ENCODE assay signal across 14 cellular contexts in genomic region chr15:98321916-98322315, GRCh38.
A peak's percentile ranks its signal among the peaks of the same experiment; 100 is the strongest.
DNase-seq lines count a peak whose midpoint lies in the region; TF ChIP-seq lines count a peak whose summit lies in the region.
"Had no signal": no experiment of that assay in that cellular context is flagged by ENCODE, and none has a peak within 500 bp of the region (broad histone marks: within the 10 kb centered on the region; RNA-seq: fewer than 3 reads in every experiment).

No MANE protein-coding gene starts in this region.

- no peaks in the 10 kb centered on the region for H3K27me3 ChIP-seq in prostate gland (replicated peaks; ENCODE audit: insufficient read depth)
- H3K27me3 ChIP-seq: BE2C, MG63 had no signal

- H3K4me3 ChIP-seq in epithelial cell of esophagus (ENCODE audit: low read length) (no peak overlapping the region), prostate gland (no peak overlapping the region)
- H3K4me3 ChIP-seq: HAP-1, MG63 had no signal

- peak overlapping the region in 1 of 2 donors; percentile 36 for H3K27ac ChIP-seq in prostate gland

- no peak for TF ChIP-seq CTCF in epithelial cell of esophagus (IDR thresholded peaks at IDR 0.05; ENCODE audit: insufficient read depth, low read depth, low read length, missing control alignments)
- TF ChIP-seq CTCF in prostate gland (IDR thresholded peaks at IDR 0.05), result no peak

- DNase-seq in Daoy (ENCODE audit: low read depth), result peak; percentile 16
- peak; percentile 31 for DNase-seq in NCI-H2107 (lab: John Stamatoyannopoulos, UW)
- DNase-seq in epithelial cell of esophagus (ENCODE audit: low read depth), result peak; percentile 95
- DNase-seq in prostate gland (ENCODE audit: low spot score), result peak; percentile 66
- DNase-seq in stimulated activated CD4-positive, alpha-beta T cell treated with anti-CD3 and anti-CD28 coated beads, Interleukin-4, amount 100 ng/mL, for 24 hours, result no peak
- DNase-seq in T1000 (lab: John Stamatoyannopoulos, UW), result no peak
- no peak for DNase-seq in activated naive CD4-positive, alpha-beta T cell treated with Interleukin-2 at 50 U/mL for 16 hours
- DNase-seq: activated CD4-positive, alpha-beta T cell treated with anti-CD3 and anti-CD28 coated beads, Interleukin-2, amount 10 ng/mL, durations not matched to agents 7 days and 5 days; activated naive CD4-positive, alpha-beta T cell treated with anti-CD3 and anti-CD28 coated beads, Interleukin-2, amount 10 ng/mL, durations not matched to agents 7 days and 5 days; BE2C; left cardiac atrium; MG63; NCI-H446 treated with DMSO at 0.1 percent for 48 hours had no signal

- TF ChIP-seq POLR2A in prostate gland (IDR thresholded peaks at IDR 0.05), result no peak

- no peaks in the 10 kb centered on the region for H3K4me1 ChIP-seq in prostate gland (replicated peaks)
- H3K4me1 ChIP-seq: BE2C, HAP-1 had no signal

- WGBS in prostate gland, result 42% methylated on average over 6 of the region's 6 CpGs

- no peaks in the 10 kb centered on the region for H3K9me3 ChIP-seq in prostate gland
- H3K9me3 ChIP-seq: BE2C, HAP-1, MG63 had no signal

- H3K36me3 ChIP-seq in prostate gland, result no peaks in the 10 kb centered on the region
- H3K36me3 ChIP-seq: BE2C, HAP-1, MG63 had no signal

- intact Hi-C loops in prostate gland (cut with DNase I), result no loop called here

Comparison
In these comparisons a context has a peak if more than half of its experiments do, and no peak if none do; other contexts are left out.
1. DNase-seq: peak in Daoy (single experiment), NCI-H2107 (single experiment), epithelial cell of esophagus (single experiment) and prostate gland (single experiment); none in stimulated activated CD4-positive, alpha-beta T cell treated with anti-CD3 and anti-CD28 coated beads, Interleukin-4, amount 100 ng/mL, for 24 hours (single experiment), T1000 (single experiment) and activated naive CD4-positive, alpha-beta T cell treated with Interleukin-2 at 50 U/mL for 16 hours (single experiment).